In the genomic region with DNA sequence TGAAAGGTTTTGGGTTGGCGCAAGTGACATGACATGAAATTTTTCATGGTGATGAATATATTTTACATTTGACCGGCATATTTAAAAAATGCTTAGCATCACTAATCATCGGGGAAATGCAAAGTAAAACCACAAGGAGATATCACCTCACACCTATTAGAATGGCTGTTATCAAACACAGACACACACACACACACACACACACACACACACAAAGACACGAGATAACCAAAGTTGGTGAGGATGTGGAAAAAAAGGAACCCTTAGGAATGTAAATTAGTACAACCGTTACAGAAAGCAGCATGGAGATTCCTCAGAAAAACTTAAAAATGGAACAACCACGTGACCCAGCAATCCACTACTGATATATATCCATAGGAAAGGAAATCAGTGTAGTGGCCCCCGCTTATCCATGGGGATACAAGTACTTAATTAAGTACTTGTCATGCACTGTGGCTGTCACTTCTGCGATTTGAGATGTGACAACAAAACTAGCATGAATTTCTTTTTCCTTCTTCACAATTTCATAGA, we compare ENCODE assay signal across 36 cellular contexts. TPM values are rescaled to one million over a fixed set of nuclear protein-coding genes. Genes with fewer than 3 reads are reported as not detected.
"Had no signal": no experiment of that assay in that cellular context is flagged by ENCODE, and none has a peak within 500 bp of the region (broad histone marks: within the 10 kb centered on the region; RNA-seq: fewer than 3 reads in every experiment).

No MANE protein-coding gene starts in this region.

- H3K9me3 Mint-ChIP-seq: nephron; neural progenitor cell; stimulated activated effector memory CD8-positive, alpha-beta T cell treated with anti-CD3 and anti-CD28 coated beads, Interleukin-12 subunit alpha, Interleukin-12 subunit beta, amount 100 ng/mL, for 72 hours; type B pancreatic cell had no signal

- H3K4me3 ChIP-seq: coronary artery, esophagus muscularis mucosa, gastroesophageal sphincter, heart left ventricle, hepatocyte, left lung, neural progenitor cell, sigmoid colon, stomach, tibial artery had no signal

- H2AFZ ChIP-seq: hepatocyte, neural progenitor cell, parathyroid adenoma had no signal

- H3K27ac Mint-ChIP-seq: naive thymus-derived CD4-positive, alpha-beta T cell; neural progenitor cell; progenitor cell of endocrine pancreas; stimulated activated effector memory CD8-positive, alpha-beta T cell treated with anti-CD3 and anti-CD28 coated beads, Interleukin-12 subunit alpha, Interleukin-12 subunit beta, amount 100 ng/mL, for 72 hours; type B pancreatic cell had no signal

- ATAC-seq: foreskin keratinocyte; gastroesophageal sphincter; heart left ventricle; left lung; naive thymus-derived CD4-positive, alpha-beta T cell; stimulated activated effector memory CD8-positive, alpha-beta T cell treated with anti-CD3 and anti-CD28 coated beads, Interleukin-12 subunit alpha, Interleukin-12 subunit beta, amount 100 ng/mL, for 72 hours had no signal

- DNase-seq: dermis blood vessel endothelial cell; effector memory CD4-positive, alpha-beta T cell; foreskin keratinocyte; heart left ventricle; kidney; left lung; mesenchymal stem cell; midbrain; naive thymus-derived CD4-positive, alpha-beta T cell; sigmoid colon; stimulated activated CD4-positive, alpha-beta T cell treated with anti-CD3 and anti-CD28 coated beads, Interleukin-2, amount 100 ng/mL, for 24 hours; stimulated activated CD4-positive, alpha-beta T cell treated with anti-CD3 and anti-CD28 coated beads, Interleukin-4, amount 100 ng/mL, for 24 hours; stimulated activated naive CD4-positive, alpha-beta T cell treated with Interleukin-2 at 50 U/mL for 16 hours; stomach had no signal

- H3K4me1 Mint-ChIP-seq: naive thymus-derived CD4-positive, alpha-beta T cell; stimulated activated effector memory CD8-positive, alpha-beta T cell treated with anti-CD3 and anti-CD28 coated beads, Interleukin-12 subunit alpha, Interleukin-12 subunit beta, amount 100 ng/mL, for 72 hours had no signal

- H3K4me2 ChIP-seq: hepatocyte, neural progenitor cell had no signal

- H3K27ac ChIP-seq: coronary artery, esophagus muscularis mucosa, foreskin keratinocyte, gastroesophageal sphincter, heart left ventricle, hepatocyte, left lung, neural progenitor cell, parathyroid adenoma, sigmoid colon, stomach, tibial artery had no signal

- H3K9ac ChIP-seq: neural progenitor cell, parathyroid adenoma had no signal

- H3K4me1 ChIP-seq: parathyroid adenoma had no signal

- H3K36me3 ChIP-seq: esophagus muscularis mucosa, gastroesophageal sphincter, heart left ventricle, left lung, sigmoid colon, stomach, tibial artery had no signal

- H3K27me3 ChIP-seq: esophagus muscularis mucosa, hepatocyte, neural progenitor cell, sigmoid colon, tibial artery had no signal

- H3K4me3 Mint-ChIP-seq: naive thymus-derived CD4-positive, alpha-beta T cell; nephron; neural progenitor cell; stimulated activated effector memory CD8-positive, alpha-beta T cell treated with anti-CD3 and anti-CD28 coated beads, Interleukin-12 subunit alpha, Interleukin-12 subunit beta, amount 100 ng/mL, for 72 hours; type B pancreatic cell had no signal

- H3K9me3 ChIP-seq: esophagus muscularis mucosa, gastroesophageal sphincter, heart left ventricle, left lung, sigmoid colon, stomach, tibial artery had no signal

- H3K79me2 ChIP-seq: hepatocyte, parathyroid adenoma had no signal

RNA-seq across cellular contexts. Expression of a gene that starts 15.9 kb away (rescaled TPM):
- total RNA-seq: dermis blood vessel endothelial cell; endothelial cell of umbilical vein; epithelial cell of proximal tubule; lung microvascular endothelial cell; naive thymus-derived CD4-positive, alpha-beta T cell had no signal
- polyA plus RNA-seq: naive thymus-derived CD4-positive, alpha-beta T cell had no signal

RNA-seq across cellular contexts. Expression of a gene that starts 34.2 kb away (rescaled TPM):
- total RNA-seq: dermis blood vessel endothelial cell; endothelial cell of umbilical vein; epithelial cell of proximal tubule; esophagus muscularis mucosa; fibroblast of lung; foreskin keratinocyte; gastroesophageal sphincter; heart left ventricle; hepatocyte; kidney; left lung; lower leg skin; lung microvascular endothelial cell; mucosa of gallbladder; naive thymus-derived CD4-positive, alpha-beta T cell; osteoblast; progenitor cell of endocrine pancreas; sigmoid colon; skeletal muscle tissue; stomach; subcutaneous adipose tissue; temporal lobe; urinary bladder had no signal
- polyA plus RNA-seq: endothelial cell of umbilical vein; fibroblast of lung; foreskin keratinocyte; heart left ventricle; naive thymus-derived CD4-positive, alpha-beta T cell; sigmoid colon; stomach had no signal
